26 cellular contexts compared by ENCODE assay signal in genomic region chr17:67750067-67750466, GRCh38.
"Had no signal": no experiment of that assay in that cellular context is flagged by ENCODE, and none has a peak within 500 bp of the region (broad histone marks: within the 10 kb centered on the region; RNA-seq: fewer than 3 reads in every experiment).

No MANE protein-coding gene starts in this region.

- H3K9ac ChIP-seq: neural progenitor cell, parathyroid adenoma had no signal

- H3K4me1 ChIP-seq: neural progenitor cell, parathyroid adenoma, psoas muscle, right lobe of liver, sigmoid colon, tibial artery, upper lobe of right lung, uterus had no signal

- H2AFZ ChIP-seq: neural progenitor cell, parathyroid adenoma had no signal

- H3K79me2 ChIP-seq: parathyroid adenoma had no signal

- FAIRE-seq: small intestine had no signal

- H3K27me3 ChIP-seq: neural progenitor cell, ovary, right lobe of liver, sigmoid colon, suprapubic skin, testis, tibial artery, transverse colon, upper lobe of right lung, uterus had no signal

- H3K9me3 ChIP-seq: ovary, psoas muscle, right lobe of liver, sigmoid colon, suprapubic skin, testis, tibial artery, transverse colon, upper lobe of right lung, uterus had no signal

- H3K36me3 ChIP-seq: ovary, transverse colon, uterus had no signal

- DNase-seq: natural killer cell; occipital lobe; ovary; posterior cingulate gyrus; psoas muscle; right cardiac atrium; right lobe of liver; sigmoid colon; small intestine; stimulated activated CD4-positive, alpha-beta T cell treated with anti-CD3 and anti-CD28 coated beads, Interleukin-15, amount 100 ng/mL, for 24 hours; stimulated activated CD4-positive, alpha-beta T cell treated with anti-CD3 and anti-CD28 coated beads, Interleukin-2, amount 100 ng/mL, for 24 hours; stimulated activated CD4-positive, alpha-beta T cell treated with anti-CD3 and anti-CD28 coated beads, Interleukin-2, amount 100 ng/mL, for 48 hours; stimulated activated CD4-positive, alpha-beta T cell treated with anti-CD3 and anti-CD28 coated beads, Interleukin-4, amount 100 ng/mL, for 24 hours; stimulated activated naive B cell treated with anti-CD40 and anti-IgM and Interleukin-4, amounts not matched to agents 10 μg/mL and 1 μg/mL and 100 μg/mL, for 72 hours; stimulated activated naive CD4-positive, alpha-beta T cell treated with Interleukin-2 at 50 U/mL for 16 hours; stimulated activated naive CD8-positive, alpha-beta T cell treated with anti-CD3 and anti-CD28 coated beads, Interleukin-15, amount 100 ng/mL, for 72 hours; substantia nigra; testis; tibial artery; transverse colon; upper lobe of right lung; uterus had no signal

- H3K4me2 ChIP-seq: neural progenitor cell had no signal

- H3K27ac ChIP-seq: neural progenitor cell, ovary, parathyroid adenoma, psoas muscle, right lobe of liver, sigmoid colon, suprapubic skin, testis, tibial artery, transverse colon, upper lobe of right lung, uterus had no signal

- H3K4me3 ChIP-seq: neural progenitor cell, ovary, psoas muscle, right lobe of liver, sigmoid colon, suprapubic skin, testis, tibial artery, transverse colon, upper lobe of right lung, uterus had no signal

- ATAC-seq: natural killer cell; psoas muscle; right lobe of liver; stimulated activated effector memory CD8-positive, alpha-beta T cell treated with anti-CD3 and anti-CD28 coated beads, Interleukin-12 subunit alpha, Interleukin-12 subunit beta, amount 100 ng/mL, for 72 hours; stimulated activated naive B cell treated with anti-CD40 and anti-IgM and Interleukin-4, amounts not matched to agents 10 μg/mL and 1 μg/mL and 100 μg/mL, for 72 hours; stimulated activated naive CD8-positive, alpha-beta T cell treated with anti-CD3 and anti-CD28 coated beads, Interleukin-15, amount 100 ng/mL, for 72 hours had no signal
